In the genomic region with DNA sequence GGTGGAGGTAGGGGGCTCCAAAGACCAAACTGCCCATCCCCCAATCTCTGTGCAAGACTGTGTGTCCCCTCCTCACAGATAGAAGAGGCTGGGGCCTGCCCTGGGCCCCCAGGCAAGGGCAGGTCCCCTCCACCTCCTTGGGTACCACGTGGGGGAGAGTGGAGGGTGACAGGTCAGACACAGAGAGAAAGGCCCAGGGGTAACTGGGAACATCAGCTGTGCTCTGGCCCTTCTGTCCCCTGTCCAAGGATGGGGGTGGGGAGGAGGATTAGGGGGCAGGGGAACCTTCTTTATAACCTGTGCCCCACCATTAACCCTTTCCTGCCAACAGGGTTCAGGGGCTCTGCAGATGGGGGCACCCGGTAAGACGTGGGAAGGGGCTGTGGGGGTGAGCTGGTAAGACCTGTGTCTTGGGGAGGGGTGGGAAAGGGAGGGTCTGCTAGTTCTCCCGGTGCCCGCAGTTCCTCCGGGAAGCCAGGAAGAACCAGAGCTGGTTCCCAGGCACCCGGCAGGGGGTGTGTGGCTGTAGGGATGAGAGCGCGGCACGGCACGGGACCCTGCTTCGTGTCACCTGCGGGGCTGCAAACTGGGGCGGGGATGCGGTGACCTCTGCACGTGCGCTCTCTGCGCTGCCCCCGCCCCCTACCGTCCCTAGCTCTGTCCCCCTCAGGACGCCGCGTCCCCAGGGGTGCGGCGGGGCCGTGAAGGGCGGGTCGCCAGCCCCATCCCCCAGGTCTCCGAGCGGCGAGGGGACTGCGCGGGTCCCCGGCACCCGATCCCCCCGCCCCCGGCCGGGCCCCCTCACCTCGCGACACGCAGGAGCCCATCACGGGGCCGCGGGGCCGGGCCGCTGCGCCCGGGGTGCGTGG, we compare ENCODE assay signal across 8 cellular contexts. TPM values are rescaled to one million over a fixed set of nuclear protein-coding genes. Genes with fewer than 3 reads are reported as not detected.
DNase-seq lines count a peak whose midpoint lies in the region; ATAC-seq and TF ChIP-seq lines count a peak whose summit lies in the region.

No MANE protein-coding gene starts in this region.

- POLR2A ChIA-PET in HEK293T (lab: Yijun Ruan, JAX): interaction anchor here (1.0 kb wide), 2 partner anchors 69 to 164 kb away, joined by 3 read pairs; partner anchors contain the start of gene CPLANE2

- ATAC-seq in HG02938 (IDR thresholded peaks at IDR 0.05; ENCODE audit: unreplicated experiment): no peak
- no peak for ATAC-seq in GM21515 (IDR thresholded peaks at IDR 0.05; ENCODE audit: unreplicated experiment)

- no peaks in the 10 kb centered on the region for H3K79me2 ChIP-seq in Karpas-422 (ENCODE audit: low read length)

- WGBS in mesodermal cell (ENCODE audit: insufficient coverage in 2 of 2), 2 experiments: 1 to 4% methylated on average over 17 to 28 of the region's 49 CpGs

- CTCF ChIA-PET in HEK293T (lab: Yijun Ruan, JAX): interaction anchor here (0.6 to 2.0 kb wide), 10 partner anchors 9 to 315 kb away, joined by 3 to 6 read pairs (median 4); no protein-coding TSS in a partner anchor

- H2AFZ ChIP-seq in Karpas-422 (ENCODE audit: low read length): no peak overlapping the region

- no peak overlapping the region for H3K9ac ChIP-seq in Karpas-422 (ENCODE audit: low read length)

- no peaks in the 10 kb centered on the region for H3K27me3 ChIP-seq in Karpas-422 (ENCODE audit: low read length)

- H3K9me3 ChIP-seq in mesodermal cell (ENCODE audit: control insufficient read depth, low read length): no peaks in the 10 kb centered on the region
- H3K9me3 ChIP-seq in Karpas-422 (ENCODE audit: low read length): no peaks in the 10 kb centered on the region

- no peak overlapping the region for H3K27ac ChIP-seq in mesodermal cell (ENCODE audit: low read depth, low read length, severe bottlenecking)
- H3K27ac ChIP-seq in Karpas-422 (ENCODE audit: low read length): no peak overlapping the region

- H3K36me3 ChIP-seq in mesodermal cell (ENCODE audit: control insufficient read depth, insufficient read depth, low read length) (no peaks in the 10 kb centered on the region), Karpas-422 (ENCODE audit: insufficient read depth, low read length) (no peaks in the 10 kb centered on the region)

- H3K4me2 ChIP-seq in Karpas-422 (ENCODE audit: low read depth, low read length, poor library complexity, severe bottlenecking): no peak overlapping the region

- in situ Hi-C loops in astrocyte of the cerebellum (cut with HindIII; ENCODE audit: low sequenced_read_pairs): no loop called here

- H3K4me3 ChIP-seq in astrocyte of the cerebellum (ENCODE audit: low read depth, low read length) (peak overlapping the region; percentile 34), mesodermal cell (ENCODE audit: extremely low read depth, insufficient read depth, low read length, poor library complexity, severe bottlenecking) (peak overlapping the region; percentile 37), Karpas-422 (ENCODE audit: low read length) (no peak overlapping the region)

- peaks cover 17% of the 10 kb centered on the region for H3K4me1 ChIP-seq in mesodermal cell (ENCODE audit: control insufficient read depth, insufficient read depth, low read length, poor library complexity, severe bottlenecking)
- H3K4me1 ChIP-seq in Karpas-422 (ENCODE audit: low read length): peaks cover 11% of the 10 kb centered on the region

- H4K20me1 ChIP-seq in Karpas-422 (ENCODE audit: insufficient read depth, low read depth, low read length): no peaks in the 10 kb centered on the region

- no peak for DNase-seq in AG09319 (ENCODE audit: extremely low read depth, low read depth)
- DNase-seq in HEK293T (ENCODE audit: extremely low spot score): peak; percentile 24
- DNase-seq in astrocyte of the cerebellum (ENCODE audit: low read depth): no peak
- DNase-seq in Karpas-422: no peak
- no peak for DNase-seq in effector CD8-positive, alpha-beta T cell (lab: John Stamatoyannopoulos, UW)

- H3K9me2 ChIP-seq in Karpas-422 (replicated peaks; ENCODE audit: insufficient read depth, low read length): no peaks in the 10 kb centered on the region

- TF ChIP-seq CTCF in AG09319 (IDR thresholded peaks at IDR 0.05; ENCODE audit: low read depth, low read length) (peak; percentile 21), astrocyte of the cerebellum (IDR thresholded peaks at IDR 0.05; ENCODE audit: low read depth, low read length, missing control alignments) (peak; percentile 15)

TF ChIP-seq in HEK293T, 16 proteins besides CTCF, POLR2A, EP300 and RAD21:
- no peak for TF ChIP-seq PKNOX1 (IDR thresholded peaks at IDR 0.05)
- no peak for TF ChIP-seq HDGF (IDR thresholded peaks at IDR 0.05; ENCODE audit: borderline replicate concordance)
- TF ChIP-seq FOXA1 (IDR thresholded peaks at IDR 0.05): no peak
- TF ChIP-seq ARNT (IDR thresholded peaks at IDR 0.05): no peak
- no peak for TF ChIP-seq LEF1 (IDR thresholded peaks at IDR 0.05; ENCODE audit: borderline replicate concordance)
- TF ChIP-seq ZNF384 (IDR thresholded peaks at IDR 0.05): no peak
- no peak for TF ChIP-seq FOXM1 (IDR thresholded peaks at IDR 0.05; ENCODE audit: borderline replicate concordance)
- TF ChIP-seq NFRKB (IDR thresholded peaks at IDR 0.05): no peak
- TF ChIP-seq SP1 (IDR thresholded peaks at IDR 0.05): no peak
- TF ChIP-seq SUZ12 (IDR thresholded peaks at IDR 0.05): no peak
- no peak for TF ChIP-seq TARDBP (IDR thresholded peaks at IDR 0.05)
- TF ChIP-seq L3MBTL2 (conservative IDR thresholded peaks at IDR 0.05): no peak; the same call in 1 of the 2 replicates
- no peak for TF ChIP-seq BHLHE40 (IDR thresholded peaks at IDR 0.05; ENCODE audit: borderline replicate concordance)
- TF ChIP-seq FOXK2 (IDR thresholded peaks at IDR 0.05): no peak

RNA-seq across cellular contexts. Expression of gene FAM131C, which starts 0.6 kb away (rescaled TPM):
- polyA plus RNA-seq in mesodermal cell (2013, experiment 1 of 2): 0.96 TPM
- polyA plus RNA-seq in mesodermal cell (2013, experiment 2 of 2): 0.71 TPM
- not detected in 2 replicates for total RNA-seq in Karpas-422 (2014; rRNA removed; shearing (Covaris generic); ENCODE audit: low replicate concordance)

RNA-seq across cellular contexts. Expression of gene CLCNKB, which starts 29.3 kb away (rescaled TPM):
- polyA plus RNA-seq in mesodermal cell (2013, experiment 1 of 2): 1.8 TPM
- polyA plus RNA-seq in mesodermal cell (2013, experiment 2 of 2): 2.5 TPM
- not detected in 2 replicates for total RNA-seq in Karpas-422 (2014; rRNA removed; shearing (Covaris generic); ENCODE audit: low replicate concordance)

RNA-seq across cellular contexts. Expression of gene CLCNKA, which starts 51.0 kb away (rescaled TPM):
- polyA plus RNA-seq in mesodermal cell (2013, experiment 1 of 2): 0.85 TPM
- 0.46 TPM for polyA plus RNA-seq in mesodermal cell (2013, experiment 2 of 2)
- not detected in 2 replicates for total RNA-seq in Karpas-422 (2014; rRNA removed; shearing (Covaris generic); ENCODE audit: low replicate concordance)

RNA-seq across cellular contexts. Expression of gene HSPB7, which starts 55.0 kb away (rescaled TPM):
- polyA plus RNA-seq in mesodermal cell (2013, experiment 1 of 2): 2.9 TPM
- polyA plus RNA-seq in mesodermal cell (2013, experiment 2 of 2): 3.7 TPM
- total RNA-seq in Karpas-422 (2014; rRNA removed; shearing (Covaris generic); ENCODE audit: low replicate concordance): not detected in 2 replicates
